9 cellular contexts compared by ENCODE assay signal in the genomic region with DNA sequence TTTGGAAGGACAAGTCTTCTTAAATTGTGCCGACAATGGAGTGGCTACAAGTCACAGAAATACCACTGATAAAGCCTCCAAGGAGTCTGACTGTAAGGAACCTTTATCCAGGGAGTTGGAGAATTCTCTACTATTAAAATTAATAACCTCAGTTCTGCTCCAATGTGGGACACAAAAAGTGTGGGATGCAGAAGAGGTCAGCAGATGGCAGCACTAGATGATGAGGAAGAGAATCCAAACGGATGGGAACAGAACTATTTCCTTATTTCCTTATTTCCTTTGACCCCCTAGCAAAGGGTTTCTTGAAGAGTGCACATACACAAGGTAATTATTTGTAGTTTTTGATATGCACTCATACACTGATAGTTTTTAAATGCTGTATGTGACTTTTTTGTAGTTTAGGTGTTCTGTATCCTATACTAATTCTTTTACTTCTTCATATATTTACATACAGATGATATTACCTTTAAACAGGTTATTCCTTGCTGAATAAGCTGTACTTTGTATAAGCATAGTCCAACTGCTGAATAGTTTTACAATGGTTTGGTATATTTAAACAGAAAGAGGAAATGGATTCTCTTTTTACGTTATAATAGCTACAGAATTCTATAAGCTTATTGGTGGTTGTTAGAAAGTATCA. TPM values are rescaled to one million over a fixed set of nuclear protein-coding genes. Genes with fewer than 3 reads are reported as not detected.
DNase-seq lines count a peak whose midpoint lies in the region; ATAC-seq lines count a peak whose summit lies in the region.
"Had no signal": no experiment of that assay in that cellular context is flagged by ENCODE, and none has a peak within 500 bp of the region (broad histone marks: within the 10 kb centered on the region; RNA-seq: fewer than 3 reads in every experiment).

No MANE protein-coding gene starts in this region.

- H2AFZ ChIP-seq in mesenchymal stem cell (ENCODE audit: low read depth, low read length), result no peak overlapping the region

- H3K4ac ChIP-seq in mesenchymal stem cell (ENCODE audit: low read depth in 1 of 2, low read length in 2 of 2), result no peak overlapping the region

- H2AK5ac ChIP-seq in mesenchymal stem cell (ENCODE audit: low read length, severe bottlenecking), result no peak overlapping the region

- H3K23ac ChIP-seq in mesenchymal stem cell (ENCODE audit: low read length in 2 of 2), result peak overlapping the region in 1 of 2 experiments; percentile 56

- no peaks in the 10 kb centered on the region for H3K4me1 Mint-ChIP-seq in CD8-positive, alpha-beta memory T cell
- no peaks in the 10 kb centered on the region for H3K4me1 Mint-ChIP-seq in stimulated activated memory B cell treated with anti-CD40 and anti-IgM and Interleukin-4, amounts not matched to agents 10 μg/mL and 1 μg/mL and 100 μg/mL, for 72 hours
- H3K4me1 Mint-ChIP-seq: activated naive CD4-positive, alpha-beta T cell treated with anti-CD3 and anti-CD28 coated beads, Interleukin-2, amount 50 U/mL, for 24 hours had no signal

- H4K8ac ChIP-seq in mesenchymal stem cell (ENCODE audit: low read length), result no peak overlapping the region

- DNase-seq in SIG-M5 treated with dmso at 0.1 percent for 504 hours (lab: John Stamatoyannopoulos, UW; ENCODE audit: unreplicated experiment) (peak; percentile 28), SIG-M5 (lab: John Stamatoyannopoulos, UW) (no peak), NCI-H446 treated with DMSO at 0.1 percent for 48 hours (lab: John Stamatoyannopoulos, UW) (peak; percentile 43), cerebellum (ENCODE audit: low spot score) (peak; percentile 49), mesenchymal stem cell (peak; percentile 34)
- DNase-seq in CD8-positive, alpha-beta memory T cell, result no peak

- H3K9me3 ChIP-seq in mesenchymal stem cell (ENCODE audit: control insufficient read depth, low read length), result no peaks in the 10 kb centered on the region
- no peaks in the 10 kb centered on the region for H3K9me3 ChIP-seq in CD8-positive, alpha-beta memory T cell (ENCODE audit: low read length)

- no peaks in the 10 kb centered on the region for H3K36me3 Mint-ChIP-seq in CD8-positive, alpha-beta memory T cell
- H3K36me3 Mint-ChIP-seq in stimulated activated memory B cell treated with anti-CD40 and anti-IgM and Interleukin-4, amounts not matched to agents 10 μg/mL and 1 μg/mL and 100 μg/mL, for 72 hours, result no peaks in the 10 kb centered on the region
- H3K36me3 Mint-ChIP-seq: activated naive CD4-positive, alpha-beta T cell treated with anti-CD3 and anti-CD28 coated beads, Interleukin-2, amount 50 U/mL, for 24 hours had no signal

- CTCF ChIA-PET in CD8-positive, alpha-beta memory T cell (lab: Charles Lee), result no interaction called here

- H2BK120ac ChIP-seq in mesenchymal stem cell (ENCODE audit: low read depth, low read length), result no peak overlapping the region

- no peak overlapping the region for H3K4me3 ChIP-seq in mesenchymal stem cell (ENCODE audit: insufficient read depth in 1 of 2, low read depth in 1 of 2, low read length in 2 of 2)
- no peak overlapping the region for H3K4me3 ChIP-seq in CD8-positive, alpha-beta memory T cell (ENCODE audit: low read length)

- H3K27ac ChIP-seq in mesenchymal stem cell (ENCODE audit: low read length, poor library complexity, severe bottlenecking), result no peak overlapping the region
- no peak overlapping the region for H3K27ac ChIP-seq in CD8-positive, alpha-beta memory T cell (ENCODE audit: low read depth, low read length)

- H2BK15ac ChIP-seq in mesenchymal stem cell (ENCODE audit: low read depth, poor library complexity, severe bottlenecking), result no peak overlapping the region

- no peaks in the 10 kb centered on the region for H3K79me1 ChIP-seq in mesenchymal stem cell (replicated peaks; ENCODE audit: low read length, poor library complexity, severe bottlenecking)

- no peak overlapping the region for H2BK5ac ChIP-seq in mesenchymal stem cell (ENCODE audit: low read depth, low read length, poor library complexity, severe bottlenecking)

- no peaks in the 10 kb centered on the region for H3K36me3 ChIP-seq in mesenchymal stem cell (ENCODE audit: control insufficient read depth in 1 of 2, insufficient read depth in 2 of 2, low read depth in 1 of 2, low read length in 2 of 2)
- no peaks in the 10 kb centered on the region for H3K36me3 ChIP-seq in CD8-positive, alpha-beta memory T cell (ENCODE audit: insufficient read depth, low read length)

- H4K91ac ChIP-seq in mesenchymal stem cell (ENCODE audit: low read length), result no peak overlapping the region

- no peak overlapping the region for H3K14ac ChIP-seq in mesenchymal stem cell (ENCODE audit: low read length in 2 of 2)

- ATAC-seq in stimulated activated memory B cell treated with anti-CD40 and anti-IgM and Interleukin-4, amounts not matched to agents 10 μg/mL and 1 μg/mL and 100 μg/mL, for 72 hours, result no peak
- ATAC-seq in activated CD4-positive, CD25-positive, alpha-beta regulatory T cell treated with anti-CD3 and anti-CD28 coated beads, Interleukin-2, amount 50 U/mL, for 24 hours, result no peak

- H3K27me3 Mint-ChIP-seq in CD8-positive, alpha-beta memory T cell, result peaks cover 0 to 1% of the 10 kb centered on the region in 2 donors
- H3K27me3 Mint-ChIP-seq in stimulated activated memory B cell treated with anti-CD40 and anti-IgM and Interleukin-4, amounts not matched to agents 10 μg/mL and 1 μg/mL and 100 μg/mL, for 72 hours, result no peaks in the 10 kb centered on the region
- H3K27me3 Mint-ChIP-seq: activated naive CD4-positive, alpha-beta T cell treated with anti-CD3 and anti-CD28 coated beads, Interleukin-2, amount 50 U/mL, for 24 hours had no signal

- H3K27ac Mint-ChIP-seq in CD8-positive, alpha-beta memory T cell, result no peak overlapping the region
- no peak overlapping the region for H3K27ac Mint-ChIP-seq in stimulated activated memory B cell treated with anti-CD40 and anti-IgM and Interleukin-4, amounts not matched to agents 10 μg/mL and 1 μg/mL and 100 μg/mL, for 72 hours
- H3K27ac Mint-ChIP-seq: activated naive CD4-positive, alpha-beta T cell treated with anti-CD3 and anti-CD28 coated beads, Interleukin-2, amount 50 U/mL, for 24 hours had no signal

- WGBS in mesenchymal stem cell, result 60% methylated on average over 1 of the region's 3 CpGs

- H3K9ac ChIP-seq in mesenchymal stem cell (ENCODE audit: low read length), result no peak overlapping the region

- H3K4me3 Mint-ChIP-seq in CD8-positive, alpha-beta memory T cell, result no peak overlapping the region
- H3K4me3 Mint-ChIP-seq in stimulated activated memory B cell treated with anti-CD40 and anti-IgM and Interleukin-4, amounts not matched to agents 10 μg/mL and 1 μg/mL and 100 μg/mL, for 72 hours, result no peak overlapping the region
- H3K4me3 Mint-ChIP-seq: activated naive CD4-positive, alpha-beta T cell treated with anti-CD3 and anti-CD28 coated beads, Interleukin-2, amount 50 U/mL, for 24 hours had no signal

- no peak overlapping the region for H3K18ac ChIP-seq in mesenchymal stem cell (ENCODE audit: low read depth in 1 of 2, low read length in 2 of 2)

- POLR2A ChIA-PET in CD8-positive, alpha-beta memory T cell (lab: Charles Lee), result no interaction called here

- peaks cover 0 to 8% (median 0%) of the 10 kb centered on the region in 5 donors for H3K9me3 Mint-ChIP-seq in CD8-positive, alpha-beta memory T cell
- peaks cover 3% of the 10 kb centered on the region for H3K9me3 Mint-ChIP-seq in stimulated activated memory B cell treated with anti-CD40 and anti-IgM and Interleukin-4, amounts not matched to agents 10 μg/mL and 1 μg/mL and 100 μg/mL, for 72 hours

- peaks cover 0 to 5% of the 10 kb centered on the region in 2 experiments for H3K27me3 ChIP-seq in mesenchymal stem cell (ENCODE audit: control insufficient read depth in 1 of 2, insufficient read depth in 1 of 2, low read length in 2 of 2)
- H3K27me3 ChIP-seq in CD8-positive, alpha-beta memory T cell (ENCODE audit: insufficient read depth, low read length, poor library complexity, severe bottlenecking), result no peaks in the 10 kb centered on the region

- no peak overlapping the region for H3K4me2 ChIP-seq in mesenchymal stem cell (ENCODE audit: low read length, poor library complexity, severe bottlenecking)

- H3K4me1 ChIP-seq in mesenchymal stem cell (ENCODE audit: control insufficient read depth, insufficient read depth, low read depth, low read length), result no peaks in the 10 kb centered on the region
- H3K4me1 ChIP-seq in CD8-positive, alpha-beta memory T cell (ENCODE audit: insufficient read depth, low read length), result no peaks in the 10 kb centered on the region

- H2BK12ac ChIP-seq in mesenchymal stem cell (ENCODE audit: low read length in 2 of 2), result no peak overlapping the region

RNA-seq across cellular contexts. Expression of a gene that starts 25.6 kb away (rescaled TPM):
- 61.6 TPM for total RNA-seq in cerebellum
- 0.28 TPM for polyA plus RNA-seq in mesenchymal stem cell (2013, experiment 1 of 2)
- 0.29 TPM for polyA plus RNA-seq in mesenchymal stem cell (2013, experiment 2 of 2)
- total RNA-seq in CD8-positive, alpha-beta memory T cell, result not detected
- polyA plus RNA-seq in CD8-positive, alpha-beta memory T cell, result not detected

Comparison
In these comparisons a context has a peak if more than half of its experiments do, and no peak if none do; other contexts are left out.
1. DNase-seq: peak in SIG-M5 treated with dmso at 0.1 percent for 504 hours (single experiment), NCI-H446 treated with DMSO at 0.1 percent for 48 hours (single experiment), cerebellum (single experiment) and mesenchymal stem cell (single experiment); none in SIG-M5 (single experiment) and CD8-positive, alpha-beta memory T cell (0 of 5).
2. RNA of a gene that starts 25.6 kb away (total RNA-seq): 61.6 TPM in cerebellum (single experiment); not detected in CD8-positive, alpha-beta memory T cell; every median in the first group is over 10 times any median in the second.